In the genomic region with DNA sequence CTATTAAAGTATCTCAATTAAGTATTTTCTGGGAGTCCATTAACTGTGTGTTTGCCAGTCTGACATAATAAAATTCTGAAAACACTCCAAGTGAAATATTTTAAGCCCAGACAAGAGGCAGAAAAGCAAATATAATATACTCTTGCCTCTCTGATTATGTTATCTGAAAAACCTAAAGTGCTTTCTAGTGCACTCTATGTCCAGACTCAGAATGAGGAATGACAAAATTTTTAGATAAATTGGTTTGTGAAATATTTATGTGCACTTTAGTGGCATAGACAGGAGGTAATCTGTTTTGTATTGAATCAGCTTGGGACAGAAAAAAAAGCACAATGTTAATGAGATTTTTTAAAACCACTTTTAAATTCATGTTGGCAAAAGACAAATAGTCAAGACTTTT, we compare ENCODE assay signal across 23 cellular contexts.
"Had no signal": no experiment of that assay in that cellular context is flagged by ENCODE, and none has a peak within 500 bp of the region (broad histone marks: within the 10 kb centered on the region; RNA-seq: fewer than 3 reads in every experiment).

No MANE protein-coding gene starts in this region.

- H3K4me1 Mint-ChIP-seq: naive thymus-derived CD4-positive, alpha-beta T cell; nephron; neural progenitor cell; stimulated activated naive B cell treated with anti-CD40 and anti-IgM and Interleukin-4, amounts not matched to agents 10 μg/mL and 1 μg/mL and 100 μg/mL, for 72 hours had no signal

- H3K27me3 Mint-ChIP-seq: naive thymus-derived CD4-positive, alpha-beta T cell; progenitor cell of endocrine pancreas; stimulated activated naive B cell treated with anti-CD40 and anti-IgM and Interleukin-4, amounts not matched to agents 10 μg/mL and 1 μg/mL and 100 μg/mL, for 72 hours; stimulated activated naive CD8-positive, alpha-beta T cell treated with anti-CD3 and anti-CD28 coated beads, Interleukin-15, Interleukin-2, amounts not matched to agents 100 ng/mL and 50 ng/mL, for 24 hours had no signal

- H3K9me3 Mint-ChIP-seq: nephron; neural progenitor cell; stimulated activated naive CD8-positive, alpha-beta T cell treated with anti-CD3 and anti-CD28 coated beads, Interleukin-15, Interleukin-2, amounts not matched to agents 100 ng/mL and 50 ng/mL, for 24 hours had no signal

- DNase-seq: dermis blood vessel endothelial cell; effector memory CD4-positive, alpha-beta T cell; kidney; mammary epithelial cell; mesendoderm; midbrain; naive thymus-derived CD4-positive, alpha-beta T cell; right lobe of liver; small intestine; stimulated activated CD4-positive, alpha-beta T cell treated with anti-CD3 and anti-CD28 coated beads, Interleukin-15, amount 100 ng/mL, for 24 hours; stimulated activated CD4-positive, alpha-beta T cell treated with anti-CD3 and anti-CD28 coated beads, Interleukin-2, amount 100 ng/mL, for 48 hours; stimulated activated naive B cell treated with anti-CD40 and anti-IgM and Interleukin-4, amounts not matched to agents 10 μg/mL and 1 μg/mL and 100 μg/mL, for 72 hours; upper lobe of left lung; uterus had no signal

- H3K27ac Mint-ChIP-seq: naive thymus-derived CD4-positive, alpha-beta T cell; nephron; neural progenitor cell; progenitor cell of endocrine pancreas; stimulated activated naive B cell treated with anti-CD40 and anti-IgM and Interleukin-4, amounts not matched to agents 10 μg/mL and 1 μg/mL and 100 μg/mL, for 72 hours; stimulated activated naive CD8-positive, alpha-beta T cell treated with anti-CD3 and anti-CD28 coated beads, Interleukin-15, Interleukin-2, amounts not matched to agents 100 ng/mL and 50 ng/mL, for 24 hours had no signal

- H3K36me3 ChIP-seq: neural progenitor cell, right lobe of liver, thoracic aorta, tibial nerve, upper lobe of left lung, uterus had no signal

- ATAC-seq: left lobe of liver; naive thymus-derived CD4-positive, alpha-beta T cell; right lobe of liver; stimulated activated naive B cell treated with anti-CD40 and anti-IgM and Interleukin-4, amounts not matched to agents 10 μg/mL and 1 μg/mL and 100 μg/mL, for 72 hours had no signal

- H3K4me3 Mint-ChIP-seq: naive thymus-derived CD4-positive, alpha-beta T cell; nephron; neural progenitor cell; stimulated activated naive B cell treated with anti-CD40 and anti-IgM and Interleukin-4, amounts not matched to agents 10 μg/mL and 1 μg/mL and 100 μg/mL, for 72 hours; stimulated activated naive CD8-positive, alpha-beta T cell treated with anti-CD3 and anti-CD28 coated beads, Interleukin-15, Interleukin-2, amounts not matched to agents 100 ng/mL and 50 ng/mL, for 24 hours had no signal

- H3K9me3 ChIP-seq: right lobe of liver, thoracic aorta, tibial nerve, upper lobe of left lung, uterus had no signal

- H3K4me1 ChIP-seq: neural progenitor cell, parathyroid adenoma, right lobe of liver, tibial nerve, upper lobe of left lung, uterus had no signal

- H3K4me3 ChIP-seq: coronary artery, neural progenitor cell, right lobe of liver, thoracic aorta, tibial nerve, upper lobe of left lung, uterus had no signal

- H3K36me3 Mint-ChIP-seq: neural progenitor cell; stimulated activated naive B cell treated with anti-CD40 and anti-IgM and Interleukin-4, amounts not matched to agents 10 μg/mL and 1 μg/mL and 100 μg/mL, for 72 hours had no signal

- H3K27ac ChIP-seq: coronary artery, neural progenitor cell, parathyroid adenoma, right lobe of liver, thoracic aorta, tibial nerve, upper lobe of left lung, uterus had no signal

- H3K27me3 ChIP-seq: neural progenitor cell, right lobe of liver, tibial nerve, upper lobe of left lung, uterus had no signal
